19 cellular contexts compared by ENCODE assay signal in the genomic region with DNA sequence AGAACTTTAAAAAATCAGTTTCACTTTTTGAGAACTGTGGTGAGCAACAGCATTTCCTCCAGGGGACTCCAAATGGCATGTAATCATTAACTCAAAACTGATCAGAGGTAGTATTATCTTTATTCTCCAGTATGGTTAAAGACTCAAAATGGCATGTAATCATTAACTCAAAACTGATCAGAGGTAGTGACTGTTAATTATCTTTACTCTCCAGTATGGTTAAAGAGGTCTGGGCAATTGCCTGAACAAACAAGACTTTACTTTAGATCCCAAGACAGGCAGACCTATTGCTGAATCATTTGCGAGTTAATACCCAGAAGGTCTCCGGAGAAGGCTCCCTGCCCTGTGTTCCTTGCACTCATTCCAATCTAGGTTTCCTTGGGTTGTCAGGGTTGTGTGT. TPM values are rescaled to one million over a fixed set of nuclear protein-coding genes. Genes with fewer than 3 reads are reported as not detected.
A peak's percentile ranks its signal among the peaks of the same experiment; 100 is the strongest.
DNase-seq lines count a peak whose midpoint lies in the region; ATAC-seq and TF ChIP-seq lines count a peak whose summit lies in the region.
"Had no signal": no experiment of that assay in that cellular context is flagged by ENCODE, and none has a peak within 500 bp of the region (broad histone marks: within the 10 kb centered on the region; RNA-seq: fewer than 3 reads in every experiment).

No MANE protein-coding gene starts in this region.

- H3K27ac Mint-ChIP-seq in activated naive CD4-positive, alpha-beta T cell treated with anti-CD3 and anti-CD28 coated beads, Interleukin-2, amount 10 ng/mL, durations not matched to agents 7 days and 5 days: peak overlapping the region; percentile 1
- no peak overlapping the region for H3K27ac Mint-ChIP-seq in activated naive CD4-positive, alpha-beta T cell treated with anti-CD3 and anti-CD28 coated beads for 36 hours
- peak overlapping the region; percentile 82 for H3K27ac Mint-ChIP-seq in type B pancreatic cell
- H3K27ac Mint-ChIP-seq: CD8-positive, alpha-beta T cell; natural killer cell treated with Interleukin-12 subunit alpha and Interleukin-12 subunit beta and Interleukin-15 and Interleukin-18, amount 100 ng/mL, for 72 hours had no signal

- no peaks in the 10 kb centered on the region for H3K9me3 Mint-ChIP-seq in activated naive CD4-positive, alpha-beta T cell treated with anti-CD3 and anti-CD28 coated beads, Interleukin-2, amount 10 ng/mL, durations not matched to agents 7 days and 5 days
- no peaks in the 10 kb centered on the region for H3K9me3 Mint-ChIP-seq in activated naive CD4-positive, alpha-beta T cell treated with anti-CD3 and anti-CD28 coated beads for 36 hours
- H3K9me3 Mint-ChIP-seq in type B pancreatic cell: no peaks in the 10 kb centered on the region
- H3K9me3 Mint-ChIP-seq: CD8-positive, alpha-beta T cell; natural killer cell treated with Interleukin-12 subunit alpha and Interleukin-12 subunit beta and Interleukin-15 and Interleukin-18, amount 100 ng/mL, for 72 hours had no signal

- CTCF ChIA-PET in activated naive CD4-positive, alpha-beta T cell treated with anti-CD3 and anti-CD28 coated beads, Interleukin-2, amount 10 ng/mL, durations not matched to agents 7 days and 5 days (lab: Charles Lee): interaction anchor here (0.8 kb wide), 1 partner anchor 138 kb away, joined by 3 read pairs; a partner anchor contains a TSS
- CTCF ChIA-PET in activated naive CD4-positive, alpha-beta T cell treated with anti-CD3 and anti-CD28 coated beads for 36 hours (lab: Charles Lee): no interaction called here

- intact Hi-C loops in activated naive CD4-positive, alpha-beta T cell treated with anti-CD3 and anti-CD28 coated beads for 36 hours (cut with micrococcal nuclease): no loop called here

- peaks cover 63% of the 10 kb centered on the region for H3K36me3 Mint-ChIP-seq in activated naive CD4-positive, alpha-beta T cell treated with anti-CD3 and anti-CD28 coated beads, Interleukin-2, amount 10 ng/mL, durations not matched to agents 7 days and 5 days
- H3K36me3 Mint-ChIP-seq in activated naive CD4-positive, alpha-beta T cell treated with anti-CD3 and anti-CD28 coated beads for 36 hours (ENCODE audit: low read depth): peaks cover 36% of the 10 kb centered on the region
- peaks cover 29% of the 10 kb centered on the region for H3K36me3 Mint-ChIP-seq in type B pancreatic cell

- ATAC-seq in left lobe of liver: peak; percentile 54
- ATAC-seq in GM18867 (IDR thresholded peaks at IDR 0.05; ENCODE audit: unreplicated experiment): no peak
- no peak for ATAC-seq in GM19023 (IDR thresholded peaks at IDR 0.05; ENCODE audit: unreplicated experiment)
- ATAC-seq: CD8-positive, alpha-beta T cell; HCT116; natural killer cell treated with Interleukin-12 subunit alpha and Interleukin-12 subunit beta and Interleukin-15 and Interleukin-18, amount 100 ng/mL, for 72 hours; Panc1 had no signal

- H3K4me3 Mint-ChIP-seq in activated naive CD4-positive, alpha-beta T cell treated with anti-CD3 and anti-CD28 coated beads, Interleukin-2, amount 10 ng/mL, durations not matched to agents 7 days and 5 days: no peak overlapping the region
- H3K4me3 Mint-ChIP-seq in activated naive CD4-positive, alpha-beta T cell treated with anti-CD3 and anti-CD28 coated beads for 36 hours: no peak overlapping the region
- peak overlapping the region; percentile 52 for H3K4me3 Mint-ChIP-seq in type B pancreatic cell
- H3K4me3 Mint-ChIP-seq: CD8-positive, alpha-beta T cell; natural killer cell treated with Interleukin-12 subunit alpha and Interleukin-12 subunit beta and Interleukin-15 and Interleukin-18, amount 100 ng/mL, for 72 hours had no signal

- H3K4me1 Mint-ChIP-seq in activated naive CD4-positive, alpha-beta T cell treated with anti-CD3 and anti-CD28 coated beads, Interleukin-2, amount 10 ng/mL, durations not matched to agents 7 days and 5 days: peaks cover 27% of the 10 kb centered on the region
- H3K4me1 Mint-ChIP-seq in activated naive CD4-positive, alpha-beta T cell treated with anti-CD3 and anti-CD28 coated beads for 36 hours (ENCODE audit: low read depth): peaks cover 8% of the 10 kb centered on the region
- peaks cover 24% of the 10 kb centered on the region for H3K4me1 Mint-ChIP-seq in type B pancreatic cell (ENCODE audit: unreplicated experiment)

- H3K27ac ChIP-seq in VCaP: peak overlapping the region; percentile 44

- TF ChIP-seq CTCF in VCaP (conservative IDR thresholded peaks at IDR 0.05) (no peak), type B pancreatic cell (conservative IDR thresholded peaks at IDR 0.05) (no peak)

- DNase-seq in activated naive CD4-positive, alpha-beta T cell treated with anti-CD3 and anti-CD28 coated beads, Interleukin-2, amount 10 ng/mL, durations not matched to agents 7 days and 5 days: no peak
- no peak for DNase-seq in activated naive CD4-positive, alpha-beta T cell treated with anti-CD3 and anti-CD28 coated beads for 36 hours
- no peak for DNase-seq in left lobe of liver (ENCODE audit: low spot score)
- DNase-seq in type B pancreatic cell (ENCODE audit: extremely low spot score, unreplicated experiment): no peak
- DNase-seq in AG08395 (ENCODE audit: low spot score): no peak
- DNase-seq: ACHN; activated CD4-positive, alpha-beta T cell treated with anti-CD3 and anti-CD28 coated beads, Interleukin-2, amount 50 U/mL, for 1 hour; amniotic stem cell; CD8-positive, alpha-beta T cell; MM.1S; NCI-H82; SK-N-SH; stimulated activated naive CD4-positive, alpha-beta T cell had no signal

- no peaks in the 10 kb centered on the region for H3K27me3 Mint-ChIP-seq in activated naive CD4-positive, alpha-beta T cell treated with anti-CD3 and anti-CD28 coated beads, Interleukin-2, amount 10 ng/mL, durations not matched to agents 7 days and 5 days
- no peaks in the 10 kb centered on the region for H3K27me3 Mint-ChIP-seq in activated naive CD4-positive, alpha-beta T cell treated with anti-CD3 and anti-CD28 coated beads for 36 hours (ENCODE audit: low read depth)
- no peaks in the 10 kb centered on the region for H3K27me3 Mint-ChIP-seq in type B pancreatic cell
- H3K27me3 Mint-ChIP-seq: natural killer cell treated with Interleukin-12 subunit alpha and Interleukin-12 subunit beta and Interleukin-15 and Interleukin-18, amount 100 ng/mL, for 72 hours had no signal

RNA-seq across cellular contexts. Expression of a gene that starts 6.6 kb away (rescaled TPM):
- total RNA-seq in activated naive CD4-positive, alpha-beta T cell treated with anti-CD3 and anti-CD28 coated beads for 36 hours: 10 to 100 TPM; 15.4 to 15.8 TPM
- total RNA-seq in left lobe of liver (198 TPM), type B pancreatic cell (ENCODE audit: low replicate concordance) (12.1 and 16.4 TPM in 2 replicates)

RNA-seq across cellular contexts. Expression of a gene that starts 8.8 kb away (rescaled TPM):
- 10 to 100 TPM; 31.9 to 32.6 TPM for total RNA-seq in activated naive CD4-positive, alpha-beta T cell treated with anti-CD3 and anti-CD28 coated beads for 36 hours
- total RNA-seq in left lobe of liver (10.7 TPM), type B pancreatic cell (ENCODE audit: low replicate concordance) (39.2 and 57.2 TPM in 2 replicates)

RNA-seq across cellular contexts. Expression of a gene that starts 32.1 kb away (rescaled TPM):
- 10 to 100 TPM; 78.6 to 89.7 TPM for total RNA-seq in activated naive CD4-positive, alpha-beta T cell treated with anti-CD3 and anti-CD28 coated beads for 36 hours
- total RNA-seq in left lobe of liver (194 TPM), type B pancreatic cell (ENCODE audit: low replicate concordance) (168 and 172 TPM in 2 replicates)

Comparison
In these comparisons a context has a peak if more than half of its experiments do, and no peak if none do; other contexts are left out.
1. RNA of a gene that starts 6.6 kb away (total RNA-seq): 198 TPM in left lobe of liver (single experiment); 15.4 to 15.8 TPM in activated naive CD4-positive, alpha-beta T cell treated with anti-CD3 and anti-CD28 coated beads for 36 hours and 12.1 to 16.4 TPM in type B pancreatic cell; every median in the first group is over 10 times any median in the second.